In the genomic region with DNA sequence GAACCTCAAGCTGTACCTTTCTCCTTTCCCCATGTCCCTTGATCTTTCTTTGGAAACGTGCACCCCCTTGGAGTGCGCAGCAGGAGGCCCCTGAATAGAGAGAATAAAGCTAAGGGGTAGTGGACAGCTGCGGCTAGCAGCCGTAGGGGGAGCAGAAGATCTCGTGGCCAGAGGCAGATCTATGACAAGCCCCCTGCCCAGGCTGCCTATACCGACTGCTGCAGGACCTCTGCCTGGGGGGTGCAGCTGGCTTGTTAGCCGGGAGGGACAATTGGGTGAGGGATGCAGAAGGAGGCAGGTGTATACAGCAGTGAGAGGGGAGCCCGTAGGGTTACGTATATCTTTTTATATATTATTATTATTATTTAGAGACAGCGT, we compare ENCODE assay signal across 8 cellular contexts. TPM values are rescaled to one million over a fixed set of nuclear protein-coding genes. Genes with fewer than 3 reads are reported as not detected.
DNase-seq lines count a peak whose midpoint lies in the region; ATAC-seq, FAIRE-seq and TF ChIP-seq lines count a peak whose summit lies in the region.
"Not testable (repeated sequence)": the region's sequence is repeated elsewhere in the genome, so short reads cannot be mapped to it uniquely, and the experiment has no call there.

No MANE protein-coding gene starts in this region.

- intact Hi-C loops in HepG2 (cut with micrococcal nuclease; ENCODE audit: unreplicated experiment), result not testable (repeated sequence)

- in situ Hi-C loops in HepG2 (cut with HindIII; ENCODE audit: extremely low pct_ligation_motif_present, low pct_unique_long_range_greater_than_20kb), result not testable (repeated sequence)

- FAIRE-seq in A549 (lab: Jason Lieb, UNC); HepG2 (lab: Jason Lieb, UNC): not testable (repeated sequence)

- ATAC-seq in A549 (peak; percentile 31 to 50; a peak in 5 of 6 replicates), GM18909 (IDR thresholded peaks at IDR 0.05; ENCODE audit: poor library complexity, unreplicated experiment) (peak; percentile 17), GM21447 (IDR thresholded peaks at IDR 0.05; ENCODE audit: unreplicated experiment) (peak; percentile 36), HG02763 (IDR thresholded peaks at IDR 0.05; ENCODE audit: unreplicated experiment) (peak; percentile 26), HG03108 (IDR thresholded peaks at IDR 0.05; ENCODE audit: unreplicated experiment) (peak; percentile 21), HG03575 (IDR thresholded peaks at IDR 0.05; ENCODE audit: extremely low read depth, insufficient number of reproducible peaks, low FRiP score, unreplicated experiment) (peak; percentile 22), HepG2 (peak; percentile 58)
- peak; percentile 6 to 7 for ATAC-seq in activated T-cell treated with anti-CD3 and anti-CD28 coated beads, Interleukin-2, amount 50 U/mL, for 4 hours

- POLR2A ChIA-PET in A549 (lab: Yijun Ruan, JAX); HepG2 (lab: Yijun Ruan, JAX): not testable (repeated sequence)

- peak overlapping the region; percentile 55 to 66; a peak in 2 of 6 replicates for H3K27ac ChIP-seq in A549
- not testable (repeated sequence) for H3K27ac ChIP-seq in HepG2 (ENCODE audit: extremely low read length, insufficient read depth, low read length)

- DNase-seq in A549 (ENCODE audit: low read depth in 1 of 2, low spot score in 1 of 2); activated T-cell treated with anti-CD3 and anti-CD28 coated beads, Interleukin-2, amount 50 U/mL, for 4 hours; HepG2 (ENCODE audit: low spot score): not testable (repeated sequence)

- not testable (repeated sequence) for H3K9me3 Mint-ChIP-seq in activated T-cell treated with anti-CD3 and anti-CD28 coated beads, Interleukin-2, amount 50 U/mL, for 4 hours

- H3K9me3 ChIP-seq in A549; HepG2 (ENCODE audit: low read length): not testable (repeated sequence)

- H3K4me1 Mint-ChIP-seq in activated T-cell treated with anti-CD3 and anti-CD28 coated beads, Interleukin-2, amount 50 U/mL, for 4 hours (ENCODE audit: low read depth), result not testable (repeated sequence)

- H3K36me3 Mint-ChIP-seq in activated T-cell treated with anti-CD3 and anti-CD28 coated beads, Interleukin-2, amount 50 U/mL, for 4 hours (ENCODE audit: insufficient read depth), result not testable (repeated sequence)

- not testable (repeated sequence) for TF ChIP-seq CTCF in A549 (IDR thresholded peaks at IDR 0.05); HepG2 (CRISPR knock-in tag; IDR thresholded peaks at IDR 0.05)

- H3K27me3 Mint-ChIP-seq in activated T-cell treated with anti-CD3 and anti-CD28 coated beads, Interleukin-2, amount 50 U/mL, for 4 hours (ENCODE audit: low read depth), result not testable (repeated sequence)

- H3K4me3 Mint-ChIP-seq in activated T-cell treated with anti-CD3 and anti-CD28 coated beads, Interleukin-2, amount 50 U/mL, for 4 hours, result not testable (repeated sequence)

- H3K4me3 ChIP-seq in A549; HepG2 (replicated peaks in 1 of 3; ENCODE audit: insufficient read depth in 1 of 3, low read depth in 2 of 3, low read length in 3 of 3): not testable (repeated sequence)

- not testable (repeated sequence) for H2AFZ ChIP-seq in HepG2 (ENCODE audit: low read length)

- peak overlapping the region; percentile 53; the same call in 2 of the 3 replicates for H3K4me2 ChIP-seq in A549
- not testable (repeated sequence) for H3K4me2 ChIP-seq in HepG2 (ENCODE audit: low read depth, low read length)

- TF ChIP-seq EP300 in A549 (IDR thresholded peaks at IDR 0.05); HepG2 (IDR thresholded peaks at IDR 0.05; ENCODE audit: low read depth in 2 of 2, low read length in 2 of 2); HepG2 (CRISPR knock-in tag; IDR thresholded peaks at IDR 0.05; ENCODE audit: borderline replicate concordance): not testable (repeated sequence)

- CTCF ChIA-PET in A549 (lab: Yijun Ruan, JAX), result interaction anchor here (1.6 kb wide), 1 partner anchor 12 kb away, joined by 6 read pairs; no protein-coding TSS in a partner anchor
- CTCF ChIA-PET in HepG2 (lab: Yijun Ruan, JAX; ENCODE audit: low intra/inter-chr PET ratio, low total read pairs), result not testable (repeated sequence)

- H3K27me3 ChIP-seq in HepG2 (ENCODE audit: control insufficient read depth in 1 of 2, insufficient read depth in 2 of 2, low read length in 2 of 2), result not testable (repeated sequence)

- not testable (repeated sequence) for H3K79me2 ChIP-seq in HepG2 (ENCODE audit: insufficient read depth, low read length)

- H3K4me1 ChIP-seq in A549; HepG2 (ENCODE audit: insufficient read depth, low read length): not testable (repeated sequence)

- not testable (repeated sequence) for TF ChIP-seq POLR2A in A549 (IDR thresholded peaks at IDR 0.05; ENCODE audit: low read length); HepG2 (IDR thresholded peaks at IDR 0.05; ENCODE audit: insufficient read depth in 1 of 2, low read depth in 2 of 2, low read length in 2 of 2)

- H3K36me3 ChIP-seq in HepG2 (replicated peaks in 1 of 2; ENCODE audit: control insufficient read depth in 1 of 2, insufficient read depth in 2 of 2, low read length in 2 of 2), result not testable (repeated sequence)

- TF ChIP-seq RAD21 in A549 (conservative IDR thresholded peaks at IDR 0.05 in 1 of 2, IDR thresholded peaks at IDR 0.05 in 1 of 2); HepG2 (CRISPR knock-in tag; IDR thresholded peaks at IDR 0.05): not testable (repeated sequence)

- not testable (repeated sequence) for H4K20me1 ChIP-seq in HepG2 (ENCODE audit: insufficient read depth, low read length)

- WGBS in A549 (ENCODE audit: missing lambda C conversion rate), result 43% methylated on average over 1 of the region's 10 CpGs
- no CpG with 5 or more reads among the region's 10 CpGs for WGBS in HepG2 (ENCODE audit: low lambda C conversion rate)

- not testable (repeated sequence) for BruUV-seq in HepG2 (replicated peaks; lab: Mats Ljungman, UMichigan)

- H3K9ac ChIP-seq in HepG2 (ENCODE audit: insufficient read depth, low read depth, low read length), result not testable (repeated sequence)

RNA-seq across cellular contexts. Expression of a gene that starts 0.5 kb away (rescaled TPM):
- polyA plus RNA-seq in A549 (2011; rRNA removed), result 70.5 and 99.0 TPM in 2 replicates
- 189 and 192 TPM in 2 replicates for polyA plus RNA-seq in A549 (2012; cell fraction: cytosol; rRNA removed)
- 60.3 and 62.3 TPM in 2 replicates for polyA plus RNA-seq in A549 (2012; cell fraction: nucleus; rRNA removed)
- polyA plus RNA-seq in A549 (2017; fragmentation: RNase III; extraction: RNeasy Plus Mini Kit Qiagen cat#74134 plus additional on column Dnase treatment), result 101 to 107 TPM (median 104 TPM) in 3 replicates
- 25.1 and 34.7 TPM in 2 replicates for polyA minus RNA-seq in A549 (2011; rRNA and poly(A)+ RNA removed)
- total RNA-seq in activated T-cell treated with anti-CD3 and anti-CD28 coated beads, Interleukin-2, amount 50 U/mL, for 4 hours, result 10 to 100 TPM; 67.3 to 77.4 (median 72.0) TPM
- total RNA-seq in HepG2 (2016; rRNA removed; fragmentation: Illumina TruSeq; extraction: Trizol), result 35.2 and 41.2 TPM in 2 replicates
- total RNA-seq in HepG2 (2016; cell fraction: cytosol; rRNA removed; fragmentation: Illumina TruSeq; extraction: Trizol; ENCODE audit: low read depth), result 119 and 146 TPM in 2 replicates
- total RNA-seq in HepG2 (2016; cell fraction: insoluble cytoplasmic fraction; rRNA removed; fragmentation: Illumina TruSeq; extraction: Trizol), result 35.0 and 41.9 TPM in 2 replicates
- total RNA-seq in HepG2 (2016; cell fraction: membrane; rRNA removed; fragmentation: Illumina TruSeq; extraction: Trizol), result 82.2 and 106 TPM in 2 replicates
- total RNA-seq in HepG2 (2016; cell fraction: nucleus; rRNA removed; fragmentation: Illumina TruSeq; extraction: Trizol), result 40.9 and 44.1 TPM in 2 replicates
- 62.1 and 71.4 TPM in 2 replicates for polyA plus RNA-seq in HepG2 (2011; rRNA removed)
- polyA plus RNA-seq in HepG2 (2011; cell fraction: cytosol; rRNA removed), result 81.1 and 104 TPM in 2 replicates
- 40.7 and 50.5 TPM in 2 replicates for polyA plus RNA-seq in HepG2 (2011; cell fraction: nucleus; rRNA removed)
- polyA plus RNA-seq in HepG2 (2012), result 30.4 and 45.2 TPM in 2 replicates
- 314 and 406 TPM in 2 replicates for polyA plus RNA-seq in HepG2 (2016; cell fraction: cytosol; fragmentation: Illumina TruSeq; extraction: Trizol; ENCODE audit: low read depth)
- polyA plus RNA-seq in HepG2 (2016; cell fraction: insoluble cytoplasmic fraction; fragmentation: Illumina TruSeq; extraction: Trizol; ENCODE audit: low read depth), result 70.0 and 80.5 TPM in 2 replicates
- polyA plus RNA-seq in HepG2 (2016; cell fraction: membrane; fragmentation: Illumina TruSeq; extraction: Trizol; ENCODE audit: low read depth), result 181 and 221 TPM in 2 replicates
- 46.8 and 47.8 TPM in 2 replicates for polyA plus RNA-seq in HepG2 (2016; cell fraction: nucleus; fragmentation: Illumina TruSeq; extraction: Trizol; ENCODE audit: insufficient read depth, low read depth)
- polyA minus RNA-seq in HepG2 (2011; rRNA and poly(A)+ RNA removed; ENCODE audit: low replicate concordance), result 35.3 and 37.3 TPM in 2 replicates
- 6.2 and 9.8 TPM in 2 replicates for polyA minus RNA-seq in HepG2 (2011; cell fraction: cytosol; rRNA and poly(A)+ RNA removed)
- polyA minus RNA-seq in HepG2 (2011; cell fraction: nucleus; rRNA and poly(A)+ RNA removed), result 81.7 and 112 TPM in 2 replicates

RNA-seq across cellular contexts. Expression of a gene that starts 14.4 kb away (rescaled TPM):
- polyA plus RNA-seq in A549 (2011; rRNA removed) (10.7 and 14.9 TPM in 2 replicates), A549 (2017; fragmentation: RNase III; extraction: RNeasy Plus Mini Kit Qiagen cat#74134 plus additional on column Dnase treatment) (26.3 to 28.7 TPM (median 28.1 TPM) in 3 replicates), HepG2 (2011; rRNA removed) (8.5 and 12.7 TPM in 2 replicates)
- polyA plus RNA-seq in A549 (2012; cell fraction: cytosol; rRNA removed), result 28.4 and 34.9 TPM in 2 replicates
- 50.8 and 67.2 TPM in 2 replicates for polyA plus RNA-seq in A549 (2012; cell fraction: nucleus; rRNA removed)
- polyA minus RNA-seq in A549 (2011; rRNA and poly(A)+ RNA removed), result 17.9 TPM in 2 replicates
- 10 to 100 TPM; 54.8 to 57.9 (median 57.7) TPM for total RNA-seq in activated T-cell treated with anti-CD3 and anti-CD28 coated beads, Interleukin-2, amount 50 U/mL, for 4 hours
- total RNA-seq in HepG2 (2016; rRNA removed; fragmentation: Illumina TruSeq; extraction: Trizol), result 14.5 and 16.3 TPM in 2 replicates
- 6.5 and 7.5 TPM in 2 replicates for total RNA-seq in HepG2 (2016; cell fraction: cytosol; rRNA removed; fragmentation: Illumina TruSeq; extraction: Trizol; ENCODE audit: low read depth)
- total RNA-seq in HepG2 (2016; cell fraction: insoluble cytoplasmic fraction; rRNA removed; fragmentation: Illumina TruSeq; extraction: Trizol), result 14.1 and 16.9 TPM in 2 replicates
- 9.7 and 10.1 TPM in 2 replicates for total RNA-seq in HepG2 (2016; cell fraction: membrane; rRNA removed; fragmentation: Illumina TruSeq; extraction: Trizol)
- total RNA-seq in HepG2 (2016; cell fraction: nucleus; rRNA removed; fragmentation: Illumina TruSeq; extraction: Trizol), result 10.3 and 12.9 TPM in 2 replicates
- 7.5 and 11.4 TPM in 2 replicates for polyA plus RNA-seq in HepG2 (2011; cell fraction: cytosol; rRNA removed)
- polyA plus RNA-seq in HepG2 (2011; cell fraction: nucleus; rRNA removed), result 30.8 and 31.0 TPM in 2 replicates
- 4.2 and 6.2 TPM in 2 replicates for polyA plus RNA-seq in HepG2 (2012)
- 4.2 and 4.7 TPM in 2 replicates for polyA plus RNA-seq in HepG2 (2016; cell fraction: cytosol; fragmentation: Illumina TruSeq; extraction: Trizol; ENCODE audit: low read depth)
- polyA plus RNA-seq in HepG2 (2016; cell fraction: insoluble cytoplasmic fraction; fragmentation: Illumina TruSeq; extraction: Trizol; ENCODE audit: low read depth), result 13.6 and 16.5 TPM in 2 replicates
- polyA plus RNA-seq in HepG2 (2016; cell fraction: membrane; fragmentation: Illumina TruSeq; extraction: Trizol; ENCODE audit: low read depth), result 5.9 TPM in 2 replicates
- polyA plus RNA-seq in HepG2 (2016; cell fraction: nucleus; fragmentation: Illumina TruSeq; extraction: Trizol; ENCODE audit: insufficient read depth, low read depth), result 19.3 and 20.0 TPM in 2 replicates
- 17.3 and 19.5 TPM in 2 replicates for polyA minus RNA-seq in HepG2 (2011; rRNA and poly(A)+ RNA removed; ENCODE audit: low replicate concordance)
- 6.9 and 9.8 TPM in 2 replicates for polyA minus RNA-seq in HepG2 (2011; cell fraction: cytosol; rRNA and poly(A)+ RNA removed)
- polyA minus RNA-seq in HepG2 (2011; cell fraction: nucleus; rRNA and poly(A)+ RNA removed), result 4.5 and 6.4 TPM in 2 replicates

RNA-seq across cellular contexts. Expression of a gene that starts 14.5 kb away (rescaled TPM):
- polyA plus RNA-seq in A549 (2011; rRNA removed), result 3.1 and 4.0 TPM in 2 replicates
- 8.9 and 11.9 TPM in 2 replicates for polyA plus RNA-seq in A549 (2012; cell fraction: cytosol; rRNA removed)
- polyA plus RNA-seq in A549 (2012; cell fraction: nucleus; rRNA removed), result 6.6 and 7.0 TPM in 2 replicates
- 7.9 to 8.8 TPM (median 8.2 TPM) in 3 replicates for polyA plus RNA-seq in A549 (2017; fragmentation: RNase III; extraction: RNeasy Plus Mini Kit Qiagen cat#74134 plus additional on column Dnase treatment)
- 2.3 and 2.5 TPM in 2 replicates for polyA minus RNA-seq in A549 (2011; rRNA and poly(A)+ RNA removed)
- 10 to 100 TPM; 13.7 to 15.4 (median 15.0) TPM for total RNA-seq in activated T-cell treated with anti-CD3 and anti-CD28 coated beads, Interleukin-2, amount 50 U/mL, for 4 hours
- total RNA-seq in HepG2 (2016; rRNA removed; fragmentation: Illumina TruSeq; extraction: Trizol), result 8.7 and 8.8 TPM in 2 replicates
- total RNA-seq in HepG2 (2016; cell fraction: cytosol; rRNA removed; fragmentation: Illumina TruSeq; extraction: Trizol; ENCODE audit: low read depth), result 2.1 and 2.5 TPM in 2 replicates
- 6.9 and 9.3 TPM in 2 replicates for total RNA-seq in HepG2 (2016; cell fraction: insoluble cytoplasmic fraction; rRNA removed; fragmentation: Illumina TruSeq; extraction: Trizol)
- total RNA-seq in HepG2 (2016; cell fraction: membrane; rRNA removed; fragmentation: Illumina TruSeq; extraction: Trizol), result 6.9 and 7.4 TPM in 2 replicates
- 3.8 and 3.9 TPM in 2 replicates for total RNA-seq in HepG2 (2016; cell fraction: nucleus; rRNA removed; fragmentation: Illumina TruSeq; extraction: Trizol)
- polyA plus RNA-seq in HepG2 (2011; rRNA removed), result 2.6 and 3.4 TPM in 2 replicates
- polyA plus RNA-seq in HepG2 (2011; cell fraction: cytosol; rRNA removed), result 3.1 and 5.0 TPM in 2 replicates
- 3.8 and 3.9 TPM in 2 replicates for polyA plus RNA-seq in HepG2 (2011; cell fraction: nucleus; rRNA removed)
- 3.5 and 3.6 TPM in 2 replicates for polyA plus RNA-seq in HepG2 (2012)
- polyA plus RNA-seq in HepG2 (2016; cell fraction: cytosol; fragmentation: Illumina TruSeq; extraction: Trizol; ENCODE audit: low read depth), result 2.2 and 2.6 TPM in 2 replicates
- polyA plus RNA-seq in HepG2 (2016; cell fraction: insoluble cytoplasmic fraction; fragmentation: Illumina TruSeq; extraction: Trizol; ENCODE audit: low read depth), result 7.8 and 9.2 TPM in 2 replicates
- polyA plus RNA-seq in HepG2 (2016; cell fraction: membrane; fragmentation: Illumina TruSeq; extraction: Trizol; ENCODE audit: low read depth), result 4.0 and 4.1 TPM in 2 replicates
- polyA plus RNA-seq in HepG2 (2016; cell fraction: nucleus; fragmentation: Illumina TruSeq; extraction: Trizol; ENCODE audit: insufficient read depth, low read depth), result 6.3 and 7.8 TPM in 2 replicates
- polyA minus RNA-seq in HepG2 (2011; rRNA and poly(A)+ RNA removed; ENCODE audit: low replicate concordance), result 3.9 and 4.8 TPM in 2 replicates
- 1.2 and 2.4 TPM in 2 replicates for polyA minus RNA-seq in HepG2 (2011; cell fraction: cytosol; rRNA and poly(A)+ RNA removed)
- 3.6 and 5.1 TPM in 2 replicates for polyA minus RNA-seq in HepG2 (2011; cell fraction: nucleus; rRNA and poly(A)+ RNA removed)

RNA-seq across cellular contexts. Expression of a gene that starts 38.4 kb away (rescaled TPM):
- polyA plus RNA-seq in A549 (2011; rRNA removed), result 0.83 and 0.93 TPM in 2 replicates
- polyA plus RNA-seq in A549 (2012; cell fraction: cytosol; rRNA removed), result 0.65 and 1.0 TPM in 2 replicates
- 3.7 and 4.5 TPM in 2 replicates for polyA plus RNA-seq in A549 (2012; cell fraction: nucleus; rRNA removed)
- polyA plus RNA-seq in A549 (2017; fragmentation: RNase III; extraction: RNeasy Plus Mini Kit Qiagen cat#74134 plus additional on column Dnase treatment), result 1.4 to 1.5 TPM (median 1.4 TPM) in 3 replicates
- polyA minus RNA-seq in A549 (2011; rRNA and poly(A)+ RNA removed), result 0.87 and 1.3 TPM in 2 replicates
- 10 to 100 TPM; 20.0 to 50.1 (median 35.7) TPM for total RNA-seq in activated T-cell treated with anti-CD3 and anti-CD28 coated beads, Interleukin-2, amount 50 U/mL, for 4 hours
- 0.48 and 0.82 TPM in 2 replicates for total RNA-seq in HepG2 (2016; rRNA removed; fragmentation: Illumina TruSeq; extraction: Trizol)
- 0.40 TPM in 1 of 2 replicates, not detected in the other for total RNA-seq in HepG2 (2016; cell fraction: cytosol; rRNA removed; fragmentation: Illumina TruSeq; extraction: Trizol; ENCODE audit: low read depth)
- total RNA-seq in HepG2 (2016; cell fraction: insoluble cytoplasmic fraction; rRNA removed; fragmentation: Illumina TruSeq; extraction: Trizol), result 0.48 and 0.54 TPM in 2 replicates
- total RNA-seq in HepG2 (2016; cell fraction: membrane; rRNA removed; fragmentation: Illumina TruSeq; extraction: Trizol), result 0.22 and 0.69 TPM in 2 replicates
- 0.65 and 0.69 TPM in 2 replicates for total RNA-seq in HepG2 (2016; cell fraction: nucleus; rRNA removed; fragmentation: Illumina TruSeq; extraction: Trizol)
- polyA plus RNA-seq in HepG2 (2011; rRNA removed), result 1.3 and 2.6 TPM in 2 replicates
- polyA plus RNA-seq in HepG2 (2011; cell fraction: cytosol; rRNA removed), result 0.49 and 0.63 TPM in 2 replicates
- 9.9 and 11.0 TPM in 2 replicates for polyA plus RNA-seq in HepG2 (2011; cell fraction: nucleus; rRNA removed)
- 2.7 and 2.8 TPM in 2 replicates for polyA plus RNA-seq in HepG2 (2012)
- 0.34 and 0.41 TPM in 2 replicates for polyA plus RNA-seq in HepG2 (2016; cell fraction: cytosol; fragmentation: Illumina TruSeq; extraction: Trizol; ENCODE audit: low read depth)
- 0.11 and 0.87 TPM in 2 replicates for polyA plus RNA-seq in HepG2 (2016; cell fraction: insoluble cytoplasmic fraction; fragmentation: Illumina TruSeq; extraction: Trizol; ENCODE audit: low read depth)
- polyA plus RNA-seq in HepG2 (2016; cell fraction: membrane; fragmentation: Illumina TruSeq; extraction: Trizol; ENCODE audit: low read depth), result 0.22 and 0.66 TPM in 2 replicates
- polyA plus RNA-seq in HepG2 (2016; cell fraction: nucleus; fragmentation: Illumina TruSeq; extraction: Trizol; ENCODE audit: insufficient read depth, low read depth), result 0.96 and 1.1 TPM in 2 replicates
- 1.8 and 5.0 TPM in 2 replicates for polyA minus RNA-seq in HepG2 (2011; rRNA and poly(A)+ RNA removed; ENCODE audit: low replicate concordance)
- polyA minus RNA-seq in HepG2 (2011; cell fraction: cytosol; rRNA and poly(A)+ RNA removed), result 1.1 TPM in 1 of 2 replicates, not detected in the other
- polyA minus RNA-seq in HepG2 (2011; cell fraction: nucleus; rRNA and poly(A)+ RNA removed), result 1.7 and 1.9 TPM in 2 replicates

RNA-seq across cellular contexts. Expression of a gene that starts 45.8 kb away (rescaled TPM):
- polyA plus RNA-seq in A549 (2011; rRNA removed) (12.8 and 14.6 TPM in 2 replicates), A549 (2017; fragmentation: RNase III; extraction: RNeasy Plus Mini Kit Qiagen cat#74134 plus additional on column Dnase treatment) (17.3 to 22.1 TPM (median 21.8 TPM) in 3 replicates), HepG2 (2011; rRNA removed) (3.0 and 5.6 TPM in 2 replicates)
- 28.6 and 38.2 TPM in 2 replicates for polyA plus RNA-seq in A549 (2012; cell fraction: cytosol; rRNA removed)
- 19.0 and 23.7 TPM in 2 replicates for polyA plus RNA-seq in A549 (2012; cell fraction: nucleus; rRNA removed)
- polyA minus RNA-seq in A549 (2011; rRNA and poly(A)+ RNA removed), result 14.6 and 16.9 TPM in 2 replicates
- 10 to 100 TPM; 24.8 to 35.9 (median 27.4) TPM for total RNA-seq in activated T-cell treated with anti-CD3 and anti-CD28 coated beads, Interleukin-2, amount 50 U/mL, for 4 hours
- 6.0 and 6.1 TPM in 2 replicates for total RNA-seq in HepG2 (2016; rRNA removed; fragmentation: Illumina TruSeq; extraction: Trizol)
- 2.1 and 3.0 TPM in 2 replicates for total RNA-seq in HepG2 (2016; cell fraction: cytosol; rRNA removed; fragmentation: Illumina TruSeq; extraction: Trizol; ENCODE audit: low read depth)
- total RNA-seq in HepG2 (2016; cell fraction: insoluble cytoplasmic fraction; rRNA removed; fragmentation: Illumina TruSeq; extraction: Trizol), result 3.2 and 5.4 TPM in 2 replicates
- total RNA-seq in HepG2 (2016; cell fraction: membrane; rRNA removed; fragmentation: Illumina TruSeq; extraction: Trizol), result 6.5 and 8.2 TPM in 2 replicates
- total RNA-seq in HepG2 (2016; cell fraction: nucleus; rRNA removed; fragmentation: Illumina TruSeq; extraction: Trizol), result 2.8 and 3.3 TPM in 2 replicates
- polyA plus RNA-seq in HepG2 (2011; cell fraction: cytosol; rRNA removed), result 4.7 and 7.5 TPM in 2 replicates
- 4.1 and 5.2 TPM in 2 replicates for polyA plus RNA-seq in HepG2 (2011; cell fraction: nucleus; rRNA removed)
- polyA plus RNA-seq in HepG2 (2012), result 2.1 and 3.0 TPM in 2 replicates
- polyA plus RNA-seq in HepG2 (2016; cell fraction: cytosol; fragmentation: Illumina TruSeq; extraction: Trizol; ENCODE audit: low read depth), result 3.6 and 4.2 TPM in 2 replicates
- polyA plus RNA-seq in HepG2 (2016; cell fraction: insoluble cytoplasmic fraction; fragmentation: Illumina TruSeq; extraction: Trizol; ENCODE audit: low read depth), result 4.2 and 4.4 TPM in 2 replicates
- polyA plus RNA-seq in HepG2 (2016; cell fraction: membrane; fragmentation: Illumina TruSeq; extraction: Trizol; ENCODE audit: low read depth), result 7.2 and 7.3 TPM in 2 replicates
- polyA plus RNA-seq in HepG2 (2016; cell fraction: nucleus; fragmentation: Illumina TruSeq; extraction: Trizol; ENCODE audit: insufficient read depth, low read depth), result 3.2 and 3.6 TPM in 2 replicates
- 17.1 and 29.8 TPM in 2 replicates for polyA minus RNA-seq in HepG2 (2011; rRNA and poly(A)+ RNA removed; ENCODE audit: low replicate concordance)
- polyA minus RNA-seq in HepG2 (2011; cell fraction: cytosol; rRNA and poly(A)+ RNA removed), result 3.8 and 4.9 TPM in 2 replicates
- polyA minus RNA-seq in HepG2 (2011; cell fraction: nucleus; rRNA and poly(A)+ RNA removed), result 1.7 and 3.0 TPM in 2 replicates

Comparison
In these comparisons a context has a peak if more than half of its experiments do, and no peak if none do; other contexts are left out.
1. ATAC-seq: peak in every context shown above with its lines; median percentile 58 in HepG2; 40 in A549; 36 in GM21447; 26 in HG02763; 22 in HG03575; 21 in HG03108; 17 in GM18909; 6 in activated T-cell treated with anti-CD3 and anti-CD28 coated beads, Interleukin-2, amount 50 U/mL, for 4 hours.